Comparison of ENCODE assay signal across 8 cellular contexts in the genomic region with DNA sequence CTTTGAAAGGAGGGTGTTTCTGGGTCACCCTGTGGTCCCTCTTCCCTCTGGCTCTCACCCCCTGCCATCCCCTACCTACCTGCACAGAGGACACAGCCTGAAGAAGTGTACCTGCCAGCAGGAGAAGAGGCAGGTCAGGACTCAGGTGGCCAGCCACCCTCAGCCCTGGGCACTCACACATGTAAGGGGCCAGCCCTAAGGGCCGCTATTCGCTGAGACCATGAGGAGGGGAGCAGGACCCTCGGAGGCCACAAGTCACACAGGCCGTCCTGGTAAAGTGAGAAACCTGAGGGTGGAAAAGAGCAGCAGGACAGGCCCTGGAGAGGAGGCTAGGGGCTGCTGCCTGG. TPM values are rescaled to one million over a fixed set of nuclear protein-coding genes. Genes with fewer than 3 reads are reported as not detected.
DNase-seq lines count a peak whose midpoint lies in the region; ATAC-seq, FAIRE-seq and TF ChIP-seq lines count a peak whose summit lies in the region.

No MANE protein-coding gene starts in this region.

- H3K27ac ChIP-seq in OCI-LY1 (ENCODE audit: low read depth, low read length, poor library complexity, severe bottlenecking) (peak overlapping the region; percentile 70), esophagus muscularis mucosa (replicated peaks in 1 of 4) (peak overlapping the region; percentile 87 to 95 (median 94)), rectal smooth muscle tissue (ENCODE audit: low read depth, low read length) (no peak overlapping the region)

- WGBS in esophagus muscularis mucosa = 24% methylated on average over 4 of the region's 4 CpGs

- H4K20me1 ChIP-seq in OCI-LY1 (ENCODE audit: insufficient read depth, low read length) = no peaks in the 10 kb centered on the region

- H3K4me3 ChIP-seq in OCI-LY1 (ENCODE audit: low read depth, low read length, poor library complexity, severe bottlenecking) = peak overlapping the region; percentile 73
- H3K4me3 ChIP-seq in esophagus muscularis mucosa = peak overlapping the region; percentile 61 to 71 (median 64)
- H3K4me3 ChIP-seq in rectal smooth muscle tissue (ENCODE audit: low read length) = peak overlapping the region; percentile 92

- TF ChIP-seq CTCF in OCI-LY1 (IDR thresholded peaks at IDR 0.05; ENCODE audit: low read length) = no peak
- no peak for TF ChIP-seq CTCF in esophagus muscularis mucosa (IDR thresholded peaks at IDR 0.05)

- no peak for DNase-seq in esophagus muscularis mucosa (ENCODE audit: extremely low spot score)
- DNase-seq in NK-92 treated with Interleukin-12 subunit alpha and Interleukin-12 subunit beta, amount 100 ng/mL, for 24 hours (lab: John Stamatoyannopoulos, UW) = no peak
- DNase-seq in GM12892 (ENCODE audit: insufficient read length) = no peak
- DNase-seq in GF-D8 (lab: John Stamatoyannopoulos, UW) = no peak
- DNase-seq in RKO (ENCODE audit: low spot score) = no peak

- TF ChIP-seq POLR2A in esophagus muscularis mucosa (IDR thresholded peaks at IDR 0.05; ENCODE audit: low read depth) (no peak), GM12892 (IDR thresholded peaks at IDR 0.05; ENCODE audit: low read depth, low read length) (no peak)

- H2AFZ ChIP-seq in OCI-LY1 (ENCODE audit: low read length) = no peak overlapping the region

- H3K9me2 ChIP-seq in OCI-LY1 (ENCODE audit: low read depth, low read length) = no peaks in the 10 kb centered on the region

- peaks cover 32% of the 10 kb centered on the region for H3K4me1 ChIP-seq in OCI-LY1 (ENCODE audit: insufficient read depth, low read length, severe bottlenecking)
- peaks cover 25 to 41% (median 32%) of the 10 kb centered on the region in 4 donors for H3K4me1 ChIP-seq in esophagus muscularis mucosa
- H3K4me1 ChIP-seq in rectal smooth muscle tissue (ENCODE audit: control insufficient read depth, insufficient read depth, low read length) = peaks cover 9% of the 10 kb centered on the region

- H3K9me3 ChIP-seq in OCI-LY1 (ENCODE audit: low read length) (no peaks in the 10 kb centered on the region), esophagus muscularis mucosa (no peaks in the 10 kb centered on the region)

- H3K36me3 ChIP-seq in OCI-LY1 (ENCODE audit: insufficient read depth, low read length) (peaks cover 17% of the 10 kb centered on the region), esophagus muscularis mucosa (peaks cover 0 to 22% (median 22%) of the 10 kb centered on the region in 4 donors), rectal smooth muscle tissue (ENCODE audit: control insufficient read depth, insufficient read depth, low read length) (peaks cover 6% of the 10 kb centered on the region)

- intact Hi-C loops in esophagus muscularis mucosa (cut with DNase I) = loop anchor here (2.0 kb wide), 1 partner anchor 15 kb away; no protein-coding TSS in a partner anchor

- ATAC-seq in GM18873 (IDR thresholded peaks at IDR 0.05; ENCODE audit: low FRiP score, unreplicated experiment) = peak; percentile 4

- H3K27me3 ChIP-seq in OCI-LY1 (ENCODE audit: insufficient read depth, low read length) (no peaks in the 10 kb centered on the region), esophagus muscularis mucosa (no peaks in the 10 kb centered on the region), rectal smooth muscle tissue (ENCODE audit: control insufficient read depth, insufficient read depth, low read length) (no peaks in the 10 kb centered on the region)

- H3K4me2 ChIP-seq in OCI-LY1 (ENCODE audit: low read length) = peak overlapping the region; percentile 95

- TF ChIP-seq EP300 in esophagus muscularis mucosa (IDR thresholded peaks at IDR 0.05) = no peak

- FAIRE-seq in GM12892 (lab: Jason Lieb, UNC) = no peak

- no peaks in the 10 kb centered on the region for H3K79me2 ChIP-seq in OCI-LY1 (ENCODE audit: insufficient read depth, low read length)

- H3K9ac ChIP-seq in OCI-LY1 (ENCODE audit: low read length) (peak overlapping the region; percentile 89), rectal smooth muscle tissue (ENCODE audit: low read length) (peak overlapping the region; percentile 73)

- no peaks in the 10 kb centered on the region for H3F3A ChIP-seq in OCI-LY1 (ENCODE audit: insufficient read depth, low read length)

RNA-seq across cellular contexts. Expression of gene ZNF692, which starts 1.2 kb away (rescaled TPM):
- 10 to 100 TPM; 19.4 to 37.3 (median 30.5) TPM for total RNA-seq in esophagus muscularis mucosa
- polyA plus RNA-seq in GM12892 (2012; ENCODE audit: missing spikeins) = 55.9 TPM

RNA-seq across cellular contexts. Expression of gene ZNF672, which starts 19.7 kb away (rescaled TPM):
- total RNA-seq in esophagus muscularis mucosa = 10 to 100 TPM; 30.3 to 46.4 (median 39.3) TPM
- polyA plus RNA-seq in GM12892 (2012; ENCODE audit: missing spikeins) = 17.9 TPM

RNA-seq across cellular contexts. Expression of gene SH3BP5L, which starts 32.0 kb away (rescaled TPM):
- total RNA-seq in esophagus muscularis mucosa = 10 to 100 TPM; 19.9 to 36.2 (median 28.3) TPM
- polyA plus RNA-seq in GM12892 (2012; ENCODE audit: missing spikeins) = 5.6 TPM

RNA-seq across cellular contexts. Expression of gene PGBD2, which starts 48.3 kb away (rescaled TPM):
- total RNA-seq in esophagus muscularis mucosa = 1 to 10 TPM; 3.1 to 5.6 (median 4.1) TPM
- polyA plus RNA-seq in GM12892 (2012; ENCODE audit: missing spikeins) = 2.8 TPM
